ENCODE assay signal across 16 cellular contexts in genomic region chr11:113840932-113841664, GRCh38. TPM values are rescaled to one million over a fixed set of nuclear protein-coding genes. Genes with fewer than 3 reads are reported as not detected.
A peak's percentile ranks its signal among the peaks of the same experiment; 100 is the strongest.
DNase-seq lines count a peak whose midpoint lies in the region; ATAC-seq and TF ChIP-seq lines count a peak whose summit lies in the region.
"Had no signal": no experiment of that assay in that cellular context is flagged by ENCODE, and none has a peak within 500 bp of the region (broad histone marks: within the 10 kb centered on the region; RNA-seq: fewer than 3 reads in every experiment).

No MANE protein-coding gene starts in this region.

- no peak for ATAC-seq in activated T-cell treated with anti-CD3 and anti-CD28 coated beads, Interleukin-2, amount 50 U/mL, for 72 hours (replicated peaks in 1 of 2)
- ATAC-seq in HG02678 (IDR thresholded peaks at IDR 0.05; ENCODE audit: unreplicated experiment) (peak; percentile 51), GM21825 (IDR thresholded peaks at IDR 0.05; ENCODE audit: unreplicated experiment) (no peak)
- ATAC-seq in stimulated activated effector memory CD8-positive, alpha-beta T cell treated with anti-CD3 and anti-CD28 coated beads, Interleukin-12 subunit alpha, Interleukin-12 subunit beta, amount 100 ng/mL, for 72 hours: no peak
- ATAC-seq: body of pancreas, gastrocnemius medialis had no signal

- TF ChIP-seq CTCF in type B pancreatic cell (conservative IDR thresholded peaks at IDR 0.05): no peak

- peaks cover 6% of the 10 kb centered on the region for H3K4me1 Mint-ChIP-seq in activated T-cell treated with anti-CD3 and anti-CD28 coated beads, Interleukin-2, amount 50 U/mL, for 72 hours (ENCODE audit: low read depth)
- H3K4me1 Mint-ChIP-seq in stimulated activated effector memory CD8-positive, alpha-beta T cell treated with anti-CD3 and anti-CD28 coated beads, Interleukin-12 subunit alpha, Interleukin-12 subunit beta, amount 100 ng/mL, for 72 hours: peaks cover 13% of the 10 kb centered on the region
- no peaks in the 10 kb centered on the region for H3K4me1 Mint-ChIP-seq in type B pancreatic cell (ENCODE audit: unreplicated experiment)

- peaks cover 6 to 8% of the 10 kb centered on the region in 2 donors for H3K36me3 Mint-ChIP-seq in activated T-cell treated with anti-CD3 and anti-CD28 coated beads, Interleukin-2, amount 50 U/mL, for 72 hours (ENCODE audit: insufficient read depth in 2 of 2)
- H3K36me3 Mint-ChIP-seq in stimulated activated effector memory CD8-positive, alpha-beta T cell treated with anti-CD3 and anti-CD28 coated beads, Interleukin-12 subunit alpha, Interleukin-12 subunit beta, amount 100 ng/mL, for 72 hours: peaks cover 25% of the 10 kb centered on the region
- H3K36me3 Mint-ChIP-seq in type B pancreatic cell: peaks cover 15% of the 10 kb centered on the region

- H3K4me3 Mint-ChIP-seq in activated T-cell treated with anti-CD3 and anti-CD28 coated beads, Interleukin-2, amount 50 U/mL, for 72 hours: peak overlapping the region in 1 of 2 donors; percentile 3
- peak overlapping the region; percentile 20 for H3K4me3 Mint-ChIP-seq in stimulated activated effector memory CD8-positive, alpha-beta T cell treated with anti-CD3 and anti-CD28 coated beads, Interleukin-12 subunit alpha, Interleukin-12 subunit beta, amount 100 ng/mL, for 72 hours
- H3K4me3 Mint-ChIP-seq in type B pancreatic cell: no peak overlapping the region

- no peak for DNase-seq in activated T-cell treated with anti-CD3 and anti-CD28 coated beads, Interleukin-2, amount 50 U/mL, for 72 hours
- DNase-seq in activated T-cell treated with anti-CD3 and anti-CD28 coated beads, Interleukin-2, amount 50 U/mL, for 1 hour: no peak
- DNase-seq in OCI-M1 (lab: John Stamatoyannopoulos, UW): peak; percentile 71
- no peak for DNase-seq in stimulated activated effector memory CD8-positive, alpha-beta T cell treated with anti-CD3 and anti-CD28 coated beads, Interleukin-12 subunit alpha, Interleukin-12 subunit beta, amount 100 ng/mL, for 72 hours (ENCODE audit: low spot score in 2 of 2)
- DNase-seq in NCI-H748 treated with DMSO at 0.1 percent for 48 hours (lab: John Stamatoyannopoulos, UW): no peak
- DNase-seq in type B pancreatic cell (ENCODE audit: extremely low spot score, unreplicated experiment): no peak
- DNase-seq: ACHN; body of pancreas; gastrocnemius medialis; Kasumi-1; NCI-H2081; NK-92 treated with Interleukin-12 subunit alpha and Interleukin-12 subunit beta, amount 100 ng/mL, for 24 hours; stimulated activated CD4-positive, alpha-beta T cell treated with anti-CD3 and anti-CD28 coated beads, Interleukin-12 subunit alpha, Interleukin-12 subunit beta, amount 100 ng/mL, for 4 hours; upper lobe of left lung had no signal

- H3K27me3 Mint-ChIP-seq in activated T-cell treated with anti-CD3 and anti-CD28 coated beads, Interleukin-2, amount 50 U/mL, for 72 hours (ENCODE audit: low read depth): no peaks in the 10 kb centered on the region
- no peaks in the 10 kb centered on the region for H3K27me3 Mint-ChIP-seq in type B pancreatic cell

- H3K9me3 Mint-ChIP-seq in activated T-cell treated with anti-CD3 and anti-CD28 coated beads, Interleukin-2, amount 50 U/mL, for 72 hours: no peaks in the 10 kb centered on the region
- no peaks in the 10 kb centered on the region for H3K9me3 Mint-ChIP-seq in stimulated activated effector memory CD8-positive, alpha-beta T cell treated with anti-CD3 and anti-CD28 coated beads, Interleukin-12 subunit alpha, Interleukin-12 subunit beta, amount 100 ng/mL, for 72 hours
- H3K9me3 Mint-ChIP-seq in type B pancreatic cell: no peaks in the 10 kb centered on the region

- peak overlapping the region; percentile 51 for H3K27ac Mint-ChIP-seq in activated T-cell treated with anti-CD3 and anti-CD28 coated beads, Interleukin-2, amount 50 U/mL, for 72 hours
- peak overlapping the region; percentile 4 for H3K27ac Mint-ChIP-seq in stimulated activated effector memory CD8-positive, alpha-beta T cell treated with anti-CD3 and anti-CD28 coated beads, Interleukin-12 subunit alpha, Interleukin-12 subunit beta, amount 100 ng/mL, for 72 hours
- H3K27ac Mint-ChIP-seq in type B pancreatic cell: no peak overlapping the region

RNA-seq across cellular contexts. Expression of gene USP28, which starts 34.3 kb away (rescaled TPM):
- 10 to 100 TPM; 42.6 to 43.5 TPM for total RNA-seq in activated T-cell treated with anti-CD3 and anti-CD28 coated beads, Interleukin-2, amount 50 U/mL, for 72 hours
- total RNA-seq in type B pancreatic cell (ENCODE audit: low replicate concordance): 22.7 and 46.9 TPM in 2 replicates
